ENCODE assay signal across 1 cellular context in the genomic region with DNA sequence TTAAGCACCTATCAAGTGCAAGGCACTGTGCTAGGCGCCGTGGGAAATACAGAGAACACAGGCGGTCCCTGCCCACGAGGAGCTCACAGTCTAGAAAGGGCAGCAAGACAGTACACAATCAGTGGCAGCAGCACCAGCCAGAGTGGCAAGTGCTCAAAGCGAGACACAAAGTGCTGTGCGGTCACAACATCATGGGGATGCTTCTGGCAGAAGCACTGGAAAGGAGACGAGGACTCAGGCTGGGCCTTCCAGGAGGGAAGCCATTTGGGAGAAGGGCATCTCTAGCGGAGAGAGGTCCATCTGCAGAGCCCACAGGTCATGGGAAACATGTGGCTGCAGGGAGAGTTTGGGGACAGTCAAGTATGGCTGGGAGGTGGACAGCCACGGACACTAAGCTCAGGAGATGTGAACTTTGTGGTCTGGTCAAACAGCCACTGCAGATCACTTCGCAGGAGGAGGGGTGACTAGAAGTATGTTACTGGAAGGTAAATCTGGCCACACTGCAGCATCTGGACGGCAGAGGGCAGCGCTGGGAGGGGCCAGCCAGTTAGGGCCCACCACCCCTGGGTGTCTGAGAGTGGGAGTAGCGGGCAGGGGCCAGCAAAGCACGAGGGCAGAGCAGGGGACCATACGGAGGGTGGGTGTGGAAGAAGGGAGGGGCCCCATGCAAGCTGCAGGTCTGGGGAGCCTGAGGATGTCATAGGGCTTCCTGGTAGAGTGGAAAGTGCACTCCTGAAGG.
TF ChIP-seq lines count a peak whose summit lies in the region.

No MANE protein-coding gene starts in this region.

TF ChIP-seq in GM23338, 12 proteins besides CTCF, POLR2A, EP300 and RAD21 (continued from another document):
- TF ChIP-seq, protein P1, sequence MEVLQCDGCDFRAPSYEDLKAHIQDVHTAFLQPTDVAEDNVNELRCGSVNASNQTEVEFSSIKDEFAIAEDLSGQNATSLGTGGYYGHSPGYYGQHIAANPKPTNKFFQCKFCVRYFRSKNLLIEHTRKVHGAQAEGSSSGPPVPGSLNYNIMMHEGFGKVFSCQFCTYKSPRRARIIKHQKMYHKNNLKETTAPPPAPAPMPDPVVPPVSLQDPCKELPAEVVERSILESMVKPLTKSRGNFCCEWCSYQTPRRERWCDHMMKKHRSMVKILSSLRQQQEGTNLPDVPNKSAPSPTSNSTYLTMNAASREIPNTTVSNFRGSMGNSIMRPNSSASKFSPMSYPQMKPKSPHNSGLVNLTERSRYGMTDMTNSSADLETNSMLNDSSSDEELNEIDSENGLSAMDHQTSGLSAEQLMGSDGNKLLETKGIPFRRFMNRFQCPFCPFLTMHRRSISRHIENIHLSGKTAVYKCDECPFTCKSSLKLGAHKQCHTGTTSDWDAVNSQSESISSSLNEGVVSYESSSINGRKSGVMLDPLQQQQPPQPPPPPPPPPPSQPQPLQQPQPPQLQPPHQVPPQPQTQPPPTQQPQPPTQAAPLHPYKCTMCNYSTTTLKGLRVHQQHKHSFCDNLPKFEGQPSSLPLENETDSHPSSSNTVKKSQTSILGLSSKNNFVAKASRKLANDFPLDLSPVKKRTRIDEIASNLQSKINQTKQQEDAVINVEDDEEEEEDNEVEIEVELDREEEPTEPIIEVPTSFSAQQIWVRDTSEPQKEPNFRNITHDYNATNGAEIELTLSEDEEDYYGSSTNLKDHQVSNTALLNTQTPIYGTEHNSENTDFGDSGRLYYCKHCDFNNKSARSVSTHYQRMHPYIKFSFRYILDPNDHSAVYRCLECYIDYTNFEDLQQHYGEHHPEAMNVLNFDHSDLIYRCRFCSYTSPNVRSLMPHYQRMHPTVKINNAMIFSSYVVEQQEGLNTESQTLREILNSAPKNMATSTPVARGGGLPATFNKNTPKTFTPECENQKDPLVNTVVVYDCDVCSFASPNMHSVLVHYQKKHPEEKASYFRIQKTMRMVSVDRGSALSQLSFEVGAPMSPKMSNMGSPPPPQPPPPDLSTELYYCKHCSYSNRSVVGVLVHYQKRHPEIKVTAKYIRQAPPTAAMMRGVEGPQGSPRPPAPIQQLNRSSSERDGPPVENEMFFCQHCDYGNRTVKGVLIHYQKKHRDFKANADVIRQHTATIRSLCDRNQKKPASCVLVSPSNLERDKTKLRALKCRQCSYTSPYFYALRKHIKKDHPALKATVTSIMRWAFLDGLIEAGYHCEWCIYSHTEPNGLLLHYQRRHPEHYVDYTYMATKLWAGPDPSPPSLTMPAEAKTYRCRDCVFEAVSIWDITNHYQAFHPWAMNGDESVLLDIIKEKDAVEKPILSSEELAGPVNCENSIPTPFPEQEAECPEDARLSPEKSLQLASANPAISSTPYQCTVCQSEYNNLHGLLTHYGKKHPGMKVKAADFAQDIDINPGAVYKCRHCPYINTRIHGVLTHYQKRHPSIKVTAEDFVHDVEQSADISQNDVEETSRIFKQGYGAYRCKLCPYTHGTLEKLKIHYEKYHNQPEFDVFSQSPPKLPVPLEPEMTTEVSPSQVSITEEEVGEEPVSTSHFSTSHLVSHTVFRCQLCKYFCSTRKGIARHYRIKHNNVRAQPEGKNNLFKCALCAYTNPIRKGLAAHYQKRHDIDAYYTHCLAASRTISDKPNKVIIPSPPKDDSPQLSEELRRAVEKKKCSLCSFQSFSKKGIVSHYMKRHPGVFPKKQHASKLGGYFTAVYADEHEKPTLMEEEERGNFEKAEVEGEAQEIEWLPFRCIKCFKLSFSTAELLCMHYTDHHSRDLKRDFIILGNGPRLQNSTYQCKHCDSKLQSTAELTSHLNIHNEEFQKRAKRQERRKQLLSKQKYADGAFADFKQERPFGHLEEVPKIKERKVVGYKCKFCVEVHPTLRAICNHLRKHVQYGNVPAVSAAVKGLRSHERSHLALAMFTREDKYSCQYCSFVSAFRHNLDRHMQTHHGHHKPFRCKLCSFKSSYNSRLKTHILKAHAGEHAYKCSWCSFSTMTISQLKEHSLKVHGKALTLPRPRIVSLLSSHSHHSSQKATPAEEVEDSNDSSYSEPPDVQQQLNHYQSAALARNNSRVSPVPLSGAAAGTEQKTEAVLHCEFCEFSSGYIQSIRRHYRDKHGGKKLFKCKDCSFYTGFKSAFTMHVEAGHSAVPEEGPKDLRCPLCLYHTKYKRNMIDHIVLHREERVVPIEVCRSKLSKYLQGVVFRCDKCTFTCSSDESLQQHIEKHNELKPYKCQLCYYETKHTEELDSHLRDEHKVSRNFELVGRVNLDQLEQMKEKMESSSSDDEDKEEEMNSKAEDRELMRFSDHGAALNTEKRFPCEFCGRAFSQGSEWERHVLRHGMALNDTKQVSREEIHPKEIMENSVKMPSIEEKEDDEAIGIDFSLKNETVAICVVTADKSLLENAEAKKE (CRISPR knock-in tag; IDR thresholded peaks at IDR 0.05): no peak
- no peak for TF ChIP-seq STAT1 (IDR thresholded peaks at IDR 0.05; ENCODE audit: unreplicated experiment)
- TF ChIP-seq, protein P2, sequence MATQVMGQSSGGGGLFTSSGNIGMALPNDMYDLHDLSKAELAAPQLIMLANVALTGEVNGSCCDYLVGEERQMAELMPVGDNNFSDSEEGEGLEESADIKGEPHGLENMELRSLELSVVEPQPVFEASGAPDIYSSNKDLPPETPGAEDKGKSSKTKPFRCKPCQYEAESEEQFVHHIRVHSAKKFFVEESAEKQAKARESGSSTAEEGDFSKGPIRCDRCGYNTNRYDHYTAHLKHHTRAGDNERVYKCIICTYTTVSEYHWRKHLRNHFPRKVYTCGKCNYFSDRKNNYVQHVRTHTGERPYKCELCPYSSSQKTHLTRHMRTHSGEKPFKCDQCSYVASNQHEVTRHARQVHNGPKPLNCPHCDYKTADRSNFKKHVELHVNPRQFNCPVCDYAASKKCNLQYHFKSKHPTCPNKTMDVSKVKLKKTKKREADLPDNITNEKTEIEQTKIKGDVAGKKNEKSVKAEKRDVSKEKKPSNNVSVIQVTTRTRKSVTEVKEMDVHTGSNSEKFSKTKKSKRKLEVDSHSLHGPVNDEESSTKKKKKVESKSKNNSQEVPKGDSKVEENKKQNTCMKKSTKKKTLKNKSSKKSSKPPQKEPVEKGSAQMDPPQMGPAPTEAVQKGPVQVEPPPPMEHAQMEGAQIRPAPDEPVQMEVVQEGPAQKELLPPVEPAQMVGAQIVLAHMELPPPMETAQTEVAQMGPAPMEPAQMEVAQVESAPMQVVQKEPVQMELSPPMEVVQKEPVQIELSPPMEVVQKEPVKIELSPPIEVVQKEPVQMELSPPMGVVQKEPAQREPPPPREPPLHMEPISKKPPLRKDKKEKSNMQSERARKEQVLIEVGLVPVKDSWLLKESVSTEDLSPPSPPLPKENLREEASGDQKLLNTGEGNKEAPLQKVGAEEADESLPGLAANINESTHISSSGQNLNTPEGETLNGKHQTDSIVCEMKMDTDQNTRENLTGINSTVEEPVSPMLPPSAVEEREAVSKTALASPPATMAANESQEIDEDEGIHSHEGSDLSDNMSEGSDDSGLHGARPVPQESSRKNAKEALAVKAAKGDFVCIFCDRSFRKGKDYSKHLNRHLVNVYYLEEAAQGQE (IDR thresholded peaks at IDR 0.05; ENCODE audit: unreplicated experiment): no peak
- no peak for TF ChIP-seq EZH2 (IDR thresholded peaks at IDR 0.05; ENCODE audit: low read depth, unreplicated experiment)
- TF ChIP-seq ZNF331 (CRISPR knock-in tag; IDR thresholded peaks at IDR 0.05; ENCODE audit: low read depth): no peak
- no peak for TF ChIP-seq POLR2AphosphoS5 (IDR thresholded peaks at IDR 0.05; ENCODE audit: low read depth)
- TF ChIP-seq EZH2phosphoT487 (IDR thresholded peaks at IDR 0.05; ENCODE audit: unreplicated experiment): no peak
- TF ChIP-seq NANOG (IDR thresholded peaks at IDR 0.05; ENCODE audit: borderline replicate concordance): no peak
